ENCODE assay signal across 8 cellular contexts in genomic region chr9:128503870-128504269, GRCh38.
DNase-seq lines count a peak whose midpoint lies in the region; ATAC-seq, FAIRE-seq and TF ChIP-seq lines count a peak whose summit lies in the region.

No MANE protein-coding gene starts in this region.

- H3K9ac ChIP-seq in mucosa of rectum (ENCODE audit: low read depth in 1 of 2, low read length in 2 of 2) = peak overlapping the region in 1 of 2 donors; percentile 13

- no peaks in the 10 kb centered on the region for H3K9me3 ChIP-seq in mucosa of rectum (ENCODE audit: control insufficient read depth in 2 of 2, low read length in 2 of 2)

- DNase-seq in EH (ENCODE audit: low read depth) (peak; percentile 35), MV-4-11 (lab: John Stamatoyannopoulos, UW) (peak; percentile 16), cardiac fibroblast (ENCODE audit: low read depth in 2 of 2) (peak; percentile 28 to 32), inferior parietal cortex (ENCODE audit: extremely low spot score) (no peak), HTR-8/SVneo (ENCODE audit: insufficient read length, low spot score) (no peak)

- H3K4me3 ChIP-seq in cardiac fibroblast (replicated peaks in 1 of 2; ENCODE audit: low read depth in 2 of 2, low read length in 2 of 2) (peak overlapping the region; percentile 97 to 99), mucosa of rectum (ENCODE audit: low read length in 2 of 2) (peak overlapping the region; percentile 86 to 97)

- no peak overlapping the region for H3K27ac ChIP-seq in mucosa of rectum (ENCODE audit: low read depth in 2 of 2, low read length in 2 of 2)

- H3K4me1 ChIP-seq in mucosa of rectum (ENCODE audit: control insufficient read depth in 2 of 2, insufficient read depth in 2 of 2, low read length in 2 of 2) = peaks cover 12 to 19% of the 10 kb centered on the region in 2 donors

- H3K27me3 ChIP-seq in mucosa of rectum (ENCODE audit: control insufficient read depth in 2 of 2, insufficient read depth in 2 of 2, low read length in 2 of 2) = no peaks in the 10 kb centered on the region

- FAIRE-seq in HTR-8/SVneo (lab: Jason Lieb, UNC) = no peak

- ATAC-seq in GM18870 (IDR thresholded peaks at IDR 0.05; ENCODE audit: unreplicated experiment) (no peak), HG03520 (IDR thresholded peaks at IDR 0.05; ENCODE audit: unreplicated experiment) (no peak)

- no peak for TF ChIP-seq CTCF in cardiac fibroblast (IDR thresholded peaks at IDR 0.05; ENCODE audit: low read depth, low read length)

- H3K36me3 ChIP-seq in mucosa of rectum (ENCODE audit: control insufficient read depth in 2 of 2, insufficient read depth in 2 of 2, low read length in 2 of 2) = peaks cover 5 to 23% of the 10 kb centered on the region in 2 donors

Comparison
In these comparisons a context has a peak if more than half of its experiments do, and no peak if none do; other contexts are left out.
1. DNase-seq: peak in EH (single experiment), MV-4-11 (single experiment) and cardiac fibroblast (2 of 2); none in inferior parietal cortex (single experiment) and HTR-8/SVneo (single experiment).